Comparison of ENCODE assay signal across 16 cellular contexts in the genomic region with DNA sequence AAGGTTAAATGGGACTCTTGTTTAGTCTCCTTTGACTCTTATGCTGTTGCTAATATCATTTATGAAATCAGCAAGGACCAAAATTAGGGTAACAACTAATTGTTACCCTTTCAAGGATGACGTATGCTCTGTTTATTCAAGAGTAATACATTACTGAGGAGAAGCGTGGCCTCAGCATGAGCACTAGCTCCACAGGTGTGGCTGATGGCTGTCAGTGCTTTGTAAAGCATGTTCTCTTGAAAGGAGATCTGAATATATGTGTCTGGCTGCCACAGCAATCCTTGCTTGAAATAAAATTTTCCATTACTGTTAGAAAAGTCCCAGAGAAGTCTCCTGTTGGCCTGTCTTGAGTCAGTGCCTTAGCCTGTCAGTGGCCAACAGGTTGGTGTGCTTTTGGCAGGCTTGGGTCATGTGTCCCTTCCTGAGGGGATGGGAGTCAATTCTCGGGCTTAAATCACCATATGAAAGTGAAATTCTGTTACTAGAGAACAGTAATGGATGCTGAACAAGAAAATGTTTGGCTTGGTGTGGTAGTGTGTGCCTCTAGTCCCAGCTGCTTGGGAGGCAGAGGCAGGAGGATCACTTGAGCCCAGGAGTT. TPM values are rescaled to one million over a fixed set of nuclear protein-coding genes. Genes with fewer than 3 reads are reported as not detected.
DNase-seq lines count a peak whose midpoint lies in the region; ATAC-seq and TF ChIP-seq lines count a peak whose summit lies in the region.
"Had no signal": no experiment of that assay in that cellular context is flagged by ENCODE, and none has a peak within 500 bp of the region (broad histone marks: within the 10 kb centered on the region; RNA-seq: fewer than 3 reads in every experiment).

No MANE protein-coding gene starts in this region.

- in situ Hi-C loops in HAP-1 (cut with MboI; ENCODE audit: low sequenced_read_pairs) (no loop called here), mammary epithelial cell (cut with MboI; ENCODE audit: low sequenced_read_pairs in 2 of 2) (no loop called here)

- dilution Hi-C loops in mammary epithelial cell (cut with HindIII; ENCODE audit: low sequenced_read_pairs), result no loop called here

- WGBS in mammary epithelial cell (ENCODE audit: low coverage, missing lambda C conversion rate), result 86% methylated on average over 2 of the region's 3 CpGs

- H3K9me3 ChIP-seq in HAP-1 (no peaks in the 10 kb centered on the region), OCI-LY1 (ENCODE audit: low read length) (peaks cover 3% of the 10 kb centered on the region; the same call in 1 of the 2 replicates), mammary epithelial cell (replicated peaks; ENCODE audit: insufficient read depth, low read length) (no peaks in the 10 kb centered on the region)

- H3K4me2 ChIP-seq in OCI-LY1 (ENCODE audit: low read length), result no peak overlapping the region; the same call in 1 of the 2 replicates
- H3K4me2 ChIP-seq in mammary epithelial cell (ENCODE audit: insufficient read depth, low read depth, low read length), result no peak overlapping the region

- no peaks in the 10 kb centered on the region for H3K9me2 ChIP-seq in OCI-LY1 (ENCODE audit: low read depth, low read length)

- CTCF ChIA-PET in GM10248 (lab: Yijun Ruan, JAX) (interaction anchor here (1.1 to 2.2 kb wide), 2 partner anchors 13 to 71 kb away, joined by 3 to 5 read pairs; no protein-coding TSS in a partner anchor), mammary epithelial cell (lab: Charles Lee; ENCODE audit: low non-redundant PET) (no interaction called here)

- POLR2A ChIA-PET in GM10248 (lab: Yijun Ruan, JAX), result no interaction called here

- peaks cover 4% of the 10 kb centered on the region for H3K4me1 ChIP-seq in HAP-1
- H3K4me1 ChIP-seq in OCI-LY1 (ENCODE audit: insufficient read depth, low read length, severe bottlenecking), result peaks cover 13% of the 10 kb centered on the region
- H3K4me1 ChIP-seq in mammary epithelial cell (ENCODE audit: insufficient read depth, low read length), result no peaks in the 10 kb centered on the region
- H3K4me1 ChIP-seq: foreskin keratinocyte had no signal

- peak in 1 of 2 donors; percentile 76 for ATAC-seq in left cardiac atrium
- ATAC-seq: foreskin keratinocyte had no signal

- TF ChIP-seq CTCF in GM10248 (IDR thresholded peaks at IDR 0.05; ENCODE audit: control extremely low read depth, extremely low read depth, low read depth, missing control alignments) (no peak), OCI-LY1 (IDR thresholded peaks at IDR 0.05; ENCODE audit: low read length) (no peak), mammary epithelial cell (conservative IDR thresholded peaks at IDR 0.05 in 1 of 2, IDR thresholded peaks at IDR 0.05 in 1 of 2; ENCODE audit: extremely low read depth in 1 of 2, insufficient read depth in 1 of 2, low read depth in 1 of 2, low read length in 2 of 2) (no peak)

- H2AFZ ChIP-seq in OCI-LY1 (ENCODE audit: low read length), result no peak overlapping the region
- no peak overlapping the region for H2AFZ ChIP-seq in mammary epithelial cell (ENCODE audit: low read depth, low read length)

- H4K20me1 ChIP-seq in OCI-LY1 (ENCODE audit: insufficient read depth, low read length) (no peaks in the 10 kb centered on the region), mammary epithelial cell (ENCODE audit: insufficient read depth, low read length) (no peaks in the 10 kb centered on the region)

- intact Hi-C loops in left cardiac atrium (cut with DNase I) (no loop called here), mammary epithelial cell (cut with micrococcal nuclease) (no loop called here)

- H3K4me3 ChIP-seq in HAP-1 (no peak overlapping the region), OCI-LY1 (ENCODE audit: low read depth, low read length, poor library complexity, severe bottlenecking) (no peak overlapping the region), mammary epithelial cell (replicated peaks in 1 of 3; ENCODE audit: insufficient read depth in 1 of 3, low read depth in 2 of 3, low read length in 3 of 3) (no peak overlapping the region)
- H3K4me3 ChIP-seq: skin epidermis had no signal

- H3K79me2 ChIP-seq in OCI-LY1 (ENCODE audit: insufficient read depth, low read length), result no peaks in the 10 kb centered on the region
- H3K79me2 ChIP-seq in mammary epithelial cell (ENCODE audit: insufficient read depth, low read length), result peaks cover 34% of the 10 kb centered on the region

- peak; percentile 18 for DNase-seq in GM10248 (ENCODE audit: extremely low spot score)
- peak; percentile 8 to 27 for DNase-seq in HAP-1 (ENCODE audit: low spot score in 2 of 2)
- DNase-seq in left cardiac atrium, result peak; percentile 57
- DNase-seq in GM19238 (ENCODE audit: insufficient read length, low spot score), result no peak
- DNase-seq in DMS153 treated with DMSO at 0.1 percent for 48 hours (lab: John Stamatoyannopoulos, UW; ENCODE audit: unreplicated experiment), result no peak
- no peak for DNase-seq in mammary epithelial cell
- DNase-seq in activated CD4-positive, CD25-positive, alpha-beta regulatory T cell treated with anti-CD3 and anti-CD28 coated beads, Interleukin-2, amount 50 U/mL, for 72 hours, result no peak
- DNase-seq: activated naive CD4-positive, alpha-beta T cell treated with anti-CD3 and anti-CD28 coated beads, Interleukin-2, amount 10 ng/mL, durations not matched to agents 7 days and 5 days; DMS153; foreskin keratinocyte; MV-4-11; NCI-H345; nucleus accumbens; WERI-Rb-1 had no signal

- no peaks in the 10 kb centered on the region for H3F3A ChIP-seq in OCI-LY1 (ENCODE audit: insufficient read depth, low read length)

- no TSS peak for BruUV-seq in mammary epithelial cell (replicated peaks; lab: Mats Ljungman, UMichigan)

- peak overlapping the region; percentile 52 for H3K27ac ChIP-seq in OCI-LY1 (ENCODE audit: low read depth, low read length, poor library complexity, severe bottlenecking)
- H3K27ac ChIP-seq in mammary epithelial cell (ENCODE audit: insufficient read depth, low read depth, low read length), result no peak overlapping the region
- H3K27ac ChIP-seq: foreskin keratinocyte, skin epidermis, WERI-Rb-1 had no signal

- no peaks in the 10 kb centered on the region; the same call in 1 of the 2 replicates for H3K36me3 ChIP-seq in HAP-1 (replicated peaks)
- H3K36me3 ChIP-seq in OCI-LY1 (ENCODE audit: insufficient read depth, low read length), result no peaks in the 10 kb centered on the region
- H3K36me3 ChIP-seq in mammary epithelial cell (ENCODE audit: insufficient read depth, low read length), result no peaks in the 10 kb centered on the region
- H3K36me3 ChIP-seq: WERI-Rb-1 had no signal

- no peaks in the 10 kb centered on the region for H3K27me3 ChIP-seq in HAP-1 (ENCODE audit: low read depth)
- H3K27me3 ChIP-seq in OCI-LY1 (ENCODE audit: insufficient read depth, low read length), result no peaks in the 10 kb centered on the region
- H3K27me3 ChIP-seq in mammary epithelial cell (ENCODE audit: insufficient read depth, low read length), result no peaks in the 10 kb centered on the region
- H3K27me3 ChIP-seq: foreskin keratinocyte had no signal

- H3K9ac ChIP-seq in OCI-LY1 (ENCODE audit: low read length) (no peak overlapping the region), mammary epithelial cell (ENCODE audit: insufficient read depth, low read length) (no peak overlapping the region)

RNA-seq across cellular contexts. Expression of gene ABI2, which starts 32.7 kb away (rescaled TPM):
- 10 to 100 TPM; 51.0 to 65.2 TPM for total RNA-seq in left cardiac atrium
- 10 to 100 TPM; 35.0 to 43.2 TPM for total RNA-seq in mammary epithelial cell
- polyA plus RNA-seq in mammary epithelial cell, result 36.8 TPM
- polyA minus RNA-seq in mammary epithelial cell, result 37.0 TPM

Comparison
In these comparisons a context has a peak if more than half of its experiments do, and no peak if none do; other contexts are left out.
1. DNase-seq: peak in GM10248 (single experiment), HAP-1 (2 of 2) and left cardiac atrium (single experiment); none in GM19238 (single experiment), DMS153 treated with DMSO at 0.1 percent for 48 hours (single experiment), mammary epithelial cell (single experiment) and activated CD4-positive, CD25-positive, alpha-beta regulatory T cell treated with anti-CD3 and anti-CD28 coated beads, Interleukin-2, amount 50 U/mL, for 72 hours (single experiment).